In the genomic region with DNA sequence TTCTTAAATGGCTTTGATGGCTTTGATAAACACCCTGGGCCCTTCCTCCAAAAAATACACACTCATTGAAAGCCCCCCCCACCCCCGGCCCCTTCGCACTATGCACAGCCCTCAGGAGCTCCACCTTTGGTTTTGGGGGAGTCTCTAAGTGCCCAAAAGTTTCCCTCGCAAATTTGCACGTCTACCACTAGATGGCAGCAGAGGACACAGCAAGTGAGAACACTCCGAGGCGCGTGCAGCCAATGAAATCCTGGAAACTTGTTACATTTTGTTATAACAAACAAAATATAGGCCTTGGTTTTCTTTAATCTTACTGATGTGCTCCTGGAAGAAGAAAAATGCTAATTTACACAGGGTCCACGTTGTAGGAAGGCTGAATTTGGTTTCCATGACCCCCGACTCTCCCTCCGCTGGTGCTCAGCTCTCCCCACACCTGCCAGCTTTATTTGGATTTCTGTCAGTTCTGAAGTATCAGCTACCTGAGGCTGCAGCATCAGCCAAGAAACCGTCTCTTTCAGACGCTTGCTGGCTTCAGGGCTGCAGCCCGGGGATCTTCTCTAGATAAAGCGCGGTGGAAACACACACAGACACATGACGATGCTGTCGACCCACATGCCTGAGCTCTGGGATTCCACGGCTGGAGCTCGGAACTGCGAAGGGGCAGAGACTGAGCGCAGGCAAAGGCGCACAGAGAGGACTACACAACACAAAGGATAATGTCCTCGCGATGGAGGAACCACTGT, we compare ENCODE assay signal across 8 cellular contexts.
DNase-seq lines count a peak whose midpoint lies in the region; ATAC-seq and TF ChIP-seq lines count a peak whose summit lies in the region.

No MANE protein-coding gene starts in this region.

- no peak overlapping the region for H4K8ac ChIP-seq in trophoblast cell (ENCODE audit: low read depth, low read length)

- no peak overlapping the region for H4K91ac ChIP-seq in trophoblast cell (ENCODE audit: low read depth, low read length)

- H3K9me3 ChIP-seq in trophoblast cell (ENCODE audit: insufficient read depth, low read depth, low read length) (peaks cover 3% of the 10 kb centered on the region), aorta (ENCODE audit: control insufficient read depth, low read length) (no peaks in the 10 kb centered on the region)

- no peak overlapping the region for H3K4me3 ChIP-seq in KMS-11 (IDR thresholded peaks at IDR 0.05; ENCODE audit: insufficient read depth, low read depth, low read length)
- no peak overlapping the region for H3K4me3 ChIP-seq in trophoblast cell (ENCODE audit: low read depth, low read length)
- no peak overlapping the region for H3K4me3 ChIP-seq in aorta (ENCODE audit: low read length in 2 of 2)

- no peak overlapping the region for H3K4ac ChIP-seq in trophoblast cell (ENCODE audit: low read depth, low read length)

- H2BK120ac ChIP-seq in trophoblast cell (ENCODE audit: insufficient read depth, low read length, poor library complexity), result no peak overlapping the region

- H3K9ac ChIP-seq in KMS-11 (no peak overlapping the region), trophoblast cell (ENCODE audit: low read length) (no peak overlapping the region)

- no peaks in the 10 kb centered on the region for H3K79me1 ChIP-seq in trophoblast cell (ENCODE audit: low read length)

- H4K12ac ChIP-seq in trophoblast cell (ENCODE audit: low read depth, low read length), result no peak overlapping the region

- H3K4me2 ChIP-seq in KMS-11 (no peak overlapping the region; the same call in 1 of the 2 replicates), trophoblast cell (ENCODE audit: low read length) (no peak overlapping the region)

- H3K79me2 ChIP-seq in KMS-11 (ENCODE audit: insufficient read depth, low read depth) (no peaks in the 10 kb centered on the region), trophoblast cell (ENCODE audit: control insufficient read depth, insufficient read depth, low read length, poor library complexity) (no peaks in the 10 kb centered on the region)

- no peaks in the 10 kb centered on the region for H3K27me3 ChIP-seq in KMS-11 (ENCODE audit: insufficient read depth, low read depth)
- H3K27me3 ChIP-seq in trophoblast cell (ENCODE audit: insufficient read depth, low read length), result no peaks in the 10 kb centered on the region
- H3K27me3 ChIP-seq in aorta (ENCODE audit: control insufficient read depth in 1 of 2, insufficient read depth in 2 of 2, low read length in 1 of 2), result no peaks in the 10 kb centered on the region

- peak; percentile 7 to 58 for DNase-seq in NCI-H446 (lab: John Stamatoyannopoulos, UW)
- DNase-seq in NCI-H446 treated with DMSO at 0.1 percent for 48 hours (lab: John Stamatoyannopoulos, UW), result no peak
- peak; percentile 23 for DNase-seq in SHP77 treated with DMSO at 0.1 percent for 48 hours (lab: John Stamatoyannopoulos, UW)
- DNase-seq in activated naive CD4-positive, alpha-beta T cell (lab: John Stamatoyannopoulos, UW), result peak in 3 of 4 experiments; percentile 9 to 24 (median 17)
- peak; percentile 56 for DNase-seq in globus pallidus (ENCODE audit: low spot score)
- DNase-seq in trophoblast cell, result peak; percentile 27 to 86
- DNase-seq in aorta, result peak; percentile 62 to 70

- WGBS in trophoblast cell (ENCODE audit: extremely low coverage, insufficient coverage, insufficient read length), result no CpG with 5 or more reads among the region's 24 CpGs
- 48 to 50% methylated on average over 24 of the region's 24 CpGs for WGBS in aorta, 2 donors

- H3K18ac ChIP-seq in trophoblast cell (ENCODE audit: low read length), result no peak overlapping the region

- H2BK12ac ChIP-seq in trophoblast cell (ENCODE audit: low read length), result no peak overlapping the region

- H3K4me1 ChIP-seq in KMS-11 (ENCODE audit: low read depth, poor library complexity, severe bottlenecking), result no peaks in the 10 kb centered on the region
- H3K4me1 ChIP-seq in trophoblast cell (ENCODE audit: control insufficient read depth in 1 of 2, insufficient read depth in 2 of 2, low read length in 2 of 2), result peaks cover 0 to 3% of the 10 kb centered on the region in 2 experiments
- H3K4me1 ChIP-seq in aorta (ENCODE audit: control insufficient read depth in 1 of 2, insufficient read depth in 2 of 2, low read length in 2 of 2), result no peaks in the 10 kb centered on the region

- H3K36me3 ChIP-seq in KMS-11 (ENCODE audit: insufficient read depth) (no peaks in the 10 kb centered on the region), trophoblast cell (ENCODE audit: control insufficient read depth in 1 of 2, insufficient read depth in 2 of 2, low read length in 2 of 2) (no peaks in the 10 kb centered on the region), aorta (ENCODE audit: control insufficient read depth in 1 of 2, insufficient read depth in 2 of 2, low read length in 1 of 2) (no peaks in the 10 kb centered on the region)

- H3K27ac ChIP-seq in KMS-11 (no peak overlapping the region), trophoblast cell (ENCODE audit: low read depth, low read length) (no peak overlapping the region), aorta (ENCODE audit: low read depth in 1 of 2, low read length in 2 of 2) (no peak overlapping the region)

- no peak overlapping the region for H3K14ac ChIP-seq in trophoblast cell (ENCODE audit: low read length)

- peak; percentile 71 for ATAC-seq in aorta (ENCODE audit: low FRiP score)

- no peaks in the 10 kb centered on the region for H4K20me1 ChIP-seq in KMS-11 (ENCODE audit: insufficient read depth)

- no peak overlapping the region for H3K23ac ChIP-seq in trophoblast cell (ENCODE audit: low read length)

- intact Hi-C loops in aorta (cut with DNase I), result loop anchor here (10.0 kb wide), 3 partner anchors 179 to 369 kb away; a partner anchor contains a TSS

- H2AFZ ChIP-seq in KMS-11 (ENCODE audit: low read depth) (no peak overlapping the region), trophoblast cell (ENCODE audit: insufficient read depth, low read length, poor library complexity) (no peak overlapping the region)

- peak; percentile 86 for TF ChIP-seq CTCF in KMS-11 (conservative IDR thresholded peaks at IDR 0.05; ENCODE audit: low read depth, low read length)

- no peak overlapping the region for H2BK5ac ChIP-seq in trophoblast cell (ENCODE audit: low read depth, low read length, poor library complexity)

- no peak overlapping the region for H2AK5ac ChIP-seq in trophoblast cell (ENCODE audit: low read length)
